In genomic region chr1:159891275-159892157, GRCh38 we compare ENCODE assay signal across 8 cellular contexts. TPM values are rescaled to one million over a fixed set of nuclear protein-coding genes. Genes with fewer than 3 reads are reported as not detected.
DNase-seq lines count a peak whose midpoint lies in the region; ATAC-seq and TF ChIP-seq lines count a peak whose summit lies in the region.

No MANE protein-coding gene starts in this region.

- WGBS in esophagus squamous epithelium, 2 donors: 36 to 43% methylated on average over 7 of the region's 7 CpGs

- H3K4me1 ChIP-seq in Caco-2 (peaks cover 16% of the 10 kb centered on the region), PC-3 (ENCODE audit: insufficient read depth, low read length) (peaks cover 27% of the 10 kb centered on the region), esophagus squamous epithelium (peaks cover 10 to 46% (median 21%) of the 10 kb centered on the region in 3 donors)

- DNase-seq in Caco-2 (peak; percentile 74 to 81), KG1 (lab: John Stamatoyannopoulos, UW) (peak; percentile 40), PC-3 (peak; percentile 97), activated T-cell treated with anti-CD3 and anti-CD28 coated beads for 48 hours (ENCODE audit: low read depth) (peak; percentile 72), esophagus squamous epithelium (lab: John Stamatoyannopoulos, UW) (peak; percentile 25), nephron progenitor cell (peak; percentile 44)
- DNase-seq in stimulated activated naive CD4-positive, alpha-beta T cell treated with Interleukin-2 at 50 U/mL for 16 hours (lab: John Stamatoyannopoulos, UW): peak; percentile 62

- TF ChIP-seq POLR2A in esophagus squamous epithelium (IDR thresholded peaks at IDR 0.05): no peak

- H3K4me1 Mint-ChIP-seq in Caco-2 (ENCODE audit: low read depth, unreplicated experiment): peaks cover 13% of the 10 kb centered on the region
- peaks cover 7% of the 10 kb centered on the region for H3K4me1 Mint-ChIP-seq in nephron progenitor cell

- no peaks in the 10 kb centered on the region for H3K79me2 ChIP-seq in PC-3 (ENCODE audit: low read length)

- intact Hi-C loops in Caco-2 (cut with micrococcal nuclease; ENCODE audit: unreplicated experiment) (loop anchor here (1.0 kb wide), 3 partner anchors 55 to 111 kb away; partner anchors contain the start of gene DUSP23), PC-3 (cut with micrococcal nuclease) (loop anchor here (1.0 to 5.0 kb wide), 7 partner anchors 37 to 730 kb away; partner anchors contain the start of gene DUSP23), esophagus squamous epithelium (cut with DNase I) (loop anchor here (2.0 to 5.0 kb wide), 2 partner anchors 93 to 109 kb away; partner anchors contain the start of gene DUSP23)

- H3K9me3 Mint-ChIP-seq in Caco-2 (ENCODE audit: unreplicated experiment): no peaks in the 10 kb centered on the region
- no peaks in the 10 kb centered on the region for H3K9me3 Mint-ChIP-seq in nephron progenitor cell

- H3K27me3 ChIP-seq in Caco-2 (replicated peaks; ENCODE audit: control insufficient read depth, insufficient read depth, low read length) (no peaks in the 10 kb centered on the region), PC-3 (ENCODE audit: low read length) (no peaks in the 10 kb centered on the region), esophagus squamous epithelium (no peaks in the 10 kb centered on the region)

- ATAC-seq in GM21447 (IDR thresholded peaks at IDR 0.05; ENCODE audit: unreplicated experiment) (peak; percentile 58), PC-3 (peak; percentile 74)

- H3K27ac ChIP-seq in PC-3 (ENCODE audit: low read length) (peak overlapping the region; percentile 19; the same call in 1 of the 2 replicates), esophagus squamous epithelium (peak overlapping the region in 1 of 4 donors; percentile 9)

- H3K36me3 ChIP-seq in Caco-2 (ENCODE audit: control insufficient read depth, insufficient read depth, low read length): no peaks in the 10 kb centered on the region
- H3K36me3 ChIP-seq in PC-3 (ENCODE audit: low read depth, low read length): no peaks in the 10 kb centered on the region
- H3K36me3 ChIP-seq in esophagus squamous epithelium: no peaks in the 10 kb centered on the region

- TF ChIP-seq CTCF in Caco-2 (IDR thresholded peaks at IDR 0.05; ENCODE audit: insufficient read depth in 1 of 2, low read depth in 1 of 2, low read length in 1 of 2, severe bottlenecking in 1 of 2, unreplicated experiment in 1 of 2) (peak; percentile 86 to 97), PC-3 (conservative IDR thresholded peaks at IDR 0.05; ENCODE audit: low read depth, low read length) (peak; percentile 100), esophagus squamous epithelium (IDR thresholded peaks at IDR 0.05) (peak; percentile 95 to 100 (median 98)), nephron progenitor cell (IDR thresholded peaks at IDR 0.05) (peak; percentile 49)

- H3K4me3 Mint-ChIP-seq in Caco-2 (ENCODE audit: unreplicated experiment) (no peak overlapping the region), nephron progenitor cell (no peak overlapping the region)

- no peaks in the 10 kb centered on the region for H3K36me3 Mint-ChIP-seq in Caco-2 (ENCODE audit: insufficient read depth, unreplicated experiment)
- H3K36me3 Mint-ChIP-seq in nephron progenitor cell (ENCODE audit: low read depth): no peaks in the 10 kb centered on the region

- POLR2A ChIA-PET in Caco-2 (lab: Charles Lee): no interaction called here
- POLR2A ChIA-PET in PC-3 (lab: Charles Lee; ENCODE audit: unreplicated experiment): interaction anchor here (0.6 kb wide), 1 partner anchor 9 kb away, joined by 3 read pairs; the partner anchor contains the start of gene CFAP45

- no peaks in the 10 kb centered on the region for H4K20me1 ChIP-seq in PC-3 (ENCODE audit: low read length)

- no TSS peak for BruUV-seq in Caco-2 (replicated peaks; lab: Mats Ljungman, UMichigan)
- no TSS peak for BruUV-seq in PC-3 (replicated peaks; lab: Mats Ljungman, UMichigan)

- no peaks in the 10 kb centered on the region for H3F3A ChIP-seq in PC-3 (ENCODE audit: low read length, unreplicated experiment)

- CTCF ChIA-PET in Caco-2 (lab: Charles Lee) (interaction anchor here (0.6 to 6.5 kb wide), 9 partner anchors 33 to 116 kb away, joined by 3 to 75 read pairs (median 7); partner anchors contain the start of genes DUSP23, FCRL6, IGSF9 and TAGLN2), PC-3 (lab: Charles Lee) (interaction anchor here (0.5 to 6.0 kb wide), 15 partner anchors 10 to 218 kb away, joined by 3 to 144 read pairs (median 4); partner anchors contain the start of gene TAGLN2)

- H3K9ac ChIP-seq in PC-3 (ENCODE audit: low read length): no peak overlapping the region

- H3K27me3 Mint-ChIP-seq in Caco-2 (ENCODE audit: insufficient read depth, unreplicated experiment): no peaks in the 10 kb centered on the region
- peaks cover 12% of the 10 kb centered on the region for H3K27me3 Mint-ChIP-seq in nephron progenitor cell (ENCODE audit: low read depth, poor library complexity)

- H3K27ac Mint-ChIP-seq in Caco-2 (ENCODE audit: unreplicated experiment): no peak overlapping the region
- no peak overlapping the region for H3K27ac Mint-ChIP-seq in nephron progenitor cell

- no peaks in the 10 kb centered on the region for H3K9me3 ChIP-seq in Caco-2
- no peaks in the 10 kb centered on the region for H3K9me3 ChIP-seq in PC-3 (ENCODE audit: low read length)
- no peaks in the 10 kb centered on the region for H3K9me3 ChIP-seq in esophagus squamous epithelium

- no peak overlapping the region for H2AFZ ChIP-seq in PC-3 (ENCODE audit: low read length)

- 0 out of 2 replicates have a peak overlapping the region, but pooled peaks have one; percentile 8 for H3K4me2 ChIP-seq in PC-3 (ENCODE audit: low read length)

- H3K4me3 ChIP-seq in Caco-2 (ENCODE audit: low read depth, low read length) (no peak overlapping the region), PC-3 (ENCODE audit: low read length) (no peak overlapping the region), esophagus squamous epithelium (no peak overlapping the region)

- H3K9me2 ChIP-seq in PC-3 (replicated peaks; ENCODE audit: low read length): no peaks in the 10 kb centered on the region

RNA-seq across cellular contexts. Expression of gene CFAP45, which starts 8.4 kb away (rescaled TPM):
- total RNA-seq in Caco-2 (2022): 1.1 and 1.5 TPM in 2 replicates
- 1.6 and 4.8 TPM in 2 replicates for total RNA-seq in PC-3 (2014; rRNA removed)
- under 1 TPM in 2 of 4 donors, not detected in 2; 0.48 to 0.95 TPM for total RNA-seq in esophagus squamous epithelium

RNA-seq across cellular contexts. Expression of gene VSIG8, which starts 29.1 kb away (rescaled TPM):
- total RNA-seq in Caco-2 (2022) (not detected in 2 replicates), PC-3 (2014; rRNA removed) (0.29 and 0.47 TPM in 2 replicates), esophagus squamous epithelium (1 to 10 TPM in 3 of 4 donors, under 1 TPM in 1; 0.38 to 7.8 (median 1.8) TPM)

RNA-seq across cellular contexts. Expression of gene TAGLN2, which starts 33.8 kb away (rescaled TPM):
- total RNA-seq in Caco-2 (2022) (518 and 531 TPM in 2 replicates), PC-3 (2014; rRNA removed) (1,281 and 1,584 TPM in 2 replicates), esophagus squamous epithelium (100 to 1,000 TPM; 308 to 468 (median 357) TPM)

RNA-seq across cellular contexts. Expression of gene IGSF9, which starts 53.9 kb away (rescaled TPM):
- total RNA-seq in Caco-2 (2022) (19.6 and 21.2 TPM in 2 replicates), PC-3 (2014; rRNA removed) (15.6 and 19.9 TPM in 2 replicates), esophagus squamous epithelium (10 to 100 TPM in 1 of 4 donors, 1 to 10 TPM in 3; 4.2 to 12.0 (median 8.8) TPM)

Comparison
In these comparisons a context has a peak if more than half of its experiments do, and no peak if none do; other contexts are left out.
1. DNase-seq: peak in every context shown above with its lines; median percentile 97 in PC-3; 78 in Caco-2; 72 in activated T-cell treated with anti-CD3 and anti-CD28 coated beads for 48 hours; 62 in stimulated activated naive CD4-positive, alpha-beta T cell treated with Interleukin-2 at 50 U/mL for 16 hours; 44 in nephron progenitor cell; 40 in KG1; 25 in esophagus squamous epithelium.
2. CTCF ChIP-seq: peak in every context shown above with its lines; median percentile 100 in PC-3; 98 in esophagus squamous epithelium; 92 in Caco-2; 49 in nephron progenitor cell.